Comparison of ENCODE assay signal across 30 cellular contexts in the genomic region with DNA sequence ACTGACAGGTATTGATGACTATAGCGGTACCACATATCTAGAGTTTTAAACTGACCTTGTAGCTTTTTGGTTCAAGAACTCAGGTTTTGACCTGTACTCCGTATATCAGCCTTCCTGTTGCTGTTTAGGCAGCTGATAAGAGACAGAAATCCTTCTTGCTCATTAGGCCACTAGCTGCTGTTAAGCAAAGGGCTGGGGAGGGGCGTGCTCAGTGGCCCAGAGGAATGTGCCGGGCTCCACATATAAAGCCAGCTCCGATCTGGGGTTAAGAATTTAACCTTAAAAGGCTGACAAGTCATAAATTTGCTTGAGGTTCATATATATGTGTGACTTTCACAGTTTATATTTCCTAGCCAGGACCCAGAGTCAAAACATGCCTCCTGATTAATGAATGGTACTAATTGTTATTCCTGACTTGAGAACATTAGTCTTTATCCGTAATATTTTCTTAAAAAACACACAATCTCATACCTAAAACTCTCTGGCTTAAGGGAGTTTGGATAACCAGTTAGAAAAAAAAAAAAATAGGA. TPM values are rescaled to one million over a fixed set of nuclear protein-coding genes. Genes with fewer than 3 reads are reported as not detected.
DNase-seq lines count a peak whose midpoint lies in the region; ATAC-seq and TF ChIP-seq lines count a peak whose summit lies in the region.
"Had no signal": no experiment of that assay in that cellular context is flagged by ENCODE, and none has a peak within 500 bp of the region (broad histone marks: within the 10 kb centered on the region; RNA-seq: fewer than 3 reads in every experiment).

No MANE protein-coding gene starts in this region.

- H3K4me3 ChIP-seq in HEK293 (ENCODE audit: low read depth, low read length) (no peak overlapping the region), testis (no peak overlapping the region)
- H3K4me3 ChIP-seq: coronary artery, GM12878, pancreas, right atrium auricular region, SK-N-MC, thyroid gland had no signal

- ATAC-seq in GM21360 (IDR thresholded peaks at IDR 0.05; ENCODE audit: unreplicated experiment), result no peak
- ATAC-seq: GM12878; pancreas; stimulated activated naive CD8-positive, alpha-beta T cell treated with anti-CD3 and anti-CD28 coated beads, Interleukin-15, amount 100 ng/mL, for 72 hours had no signal

- WGBS in testis, 2 donors, result 71 to 90% methylated on average over 4 to 6 of the region's 6 CpGs

- no peak for TF ChIP-seq POLR2A in testis (IDR thresholded peaks at IDR 0.05)

- DNase-seq in astrocyte of the hippocampus (ENCODE audit: low read depth, low spot score) (peak; percentile 2), kidney glomerular epithelial cell (lab: John Stamatoyannopoulos, UW) (peak; percentile 13), renal cortical epithelial cell (ENCODE audit: low read depth) (peak; percentile 19), testis (no peak), NCI-H128 (lab: John Stamatoyannopoulos, UW; ENCODE audit: unreplicated experiment) (no peak)
- DNase-seq: activated B cell treated with CpG ODN at 0.5 μM for 24 hours; activated CD4-positive, alpha-beta T cell treated with anti-CD3 and anti-CD28 coated beads, Interleukin-2, amount 10 ng/mL, durations not matched to agents 7 days and 5 days; activated effector memory CD4-positive, alpha-beta T cell treated with Interleukin-2 at 50 U/mL for 16 hours; activated T-cell treated with anti-CD3 and anti-CD28 coated beads, Interleukin-2, amount 50 U/mL, for 1 hour; DMS153; HCEC 1CT; KG1; NCI-H1092 treated with DMSO at 0.1 percent for 48 hours; NCI-H187 treated with DMSO at 0.1 percent for 48 hours; NCI-H2171; NCI-H82; pancreas; stimulated activated CD4-positive, alpha-beta T cell treated with anti-CD3 and anti-CD28 coated beads, Interleukin-12 subunit alpha, Interleukin-12 subunit beta, amount 100 ng/mL, for 4 hours; stimulated activated CD4-positive, alpha-beta T cell treated with anti-CD3 and anti-CD28 coated beads, Interleukin-2, amount 100 ng/mL, for 48 hours; stimulated activated naive CD8-positive, alpha-beta T cell treated with anti-CD3 and anti-CD28 coated beads, Interleukin-15, amount 100 ng/mL, for 72 hours; thyroid gland had no signal

- H3K9me3 ChIP-seq in HEK293 (ENCODE audit: control insufficient read depth, insufficient read depth, low read depth, low read length), result no peaks in the 10 kb centered on the region
- H3K9me3 ChIP-seq in testis, result no peaks in the 10 kb centered on the region
- H3K9me3 ChIP-seq: pancreas, right atrium auricular region, thyroid gland had no signal

- H3K4me1 ChIP-seq in HEK293 (ENCODE audit: control insufficient read depth, insufficient read depth, low read length) (no peaks in the 10 kb centered on the region; the same call in none of the 2 replicates), testis (no peaks in the 10 kb centered on the region)
- H3K4me1 ChIP-seq: pancreas, right atrium auricular region, thyroid gland had no signal

- no peaks in the 10 kb centered on the region for H3K27me3 ChIP-seq in testis
- H3K27me3 ChIP-seq: thyroid gland had no signal

- intact Hi-C loops in testis (cut with DNase I; ENCODE audit: low total_unique reads), result no loop called here

- POLR2A ChIA-PET in HEK293 (lab: Yijun Ruan, JAX), result interaction anchor here (0.6 to 1.6 kb wide), 2 partner anchors 16 to 77 kb away, joined by 3 to 5 read pairs; a partner anchor contains a TSS

- H3K36me3 ChIP-seq in HEK293 (ENCODE audit: control insufficient read depth in 2 of 2, insufficient read depth in 1 of 2, low read length in 2 of 2) (no peaks in the 10 kb centered on the region), testis (ENCODE audit: low read depth, missing control alignments) (no peaks in the 10 kb centered on the region)
- H3K36me3 ChIP-seq: pancreas, right atrium auricular region, thyroid gland had no signal

- CTCF ChIA-PET in HEK293 (lab: Yijun Ruan, JAX), result interaction anchor here (0.6 kb wide), 1 partner anchor 1509 kb away, joined by 7 read pairs; no protein-coding TSS in a partner anchor

- H3K27ac ChIP-seq in HEK293 (ENCODE audit: extremely low read depth, low read depth, low read length) (no peak overlapping the region), testis (no peak overlapping the region)
- H3K27ac ChIP-seq: coronary artery, pancreas, right atrium auricular region, SK-N-MC, thyroid gland had no signal

- TF ChIP-seq CTCF in HEK293 (tag by site-specific recombination; IDR thresholded peaks at IDR 0.05) (no peak), testis (IDR thresholded peaks at IDR 0.05) (no peak)

TF ChIP-seq in HEK293, 187 proteins besides CTCF, POLR2A, EP300 and RAD21:
- peak; percentile 52; the same call in 1 of the 2 replicates for TF ChIP-seq TCF7L2 (IDR thresholded peaks at IDR 0.05; ENCODE audit: borderline replicate concordance, low read depth, low read length)
- TF ChIP-seq ZNF501 (tag by site-specific recombination; IDR thresholded peaks at IDR 0.05), result no peak
- peak; percentile 76; the same call in 1 of the 2 replicates for TF ChIP-seq TRIM28 (IDR thresholded peaks at IDR 0.05; ENCODE audit: borderline replicate concordance, low read length)

RNA-seq across cellular contexts. Expression of a gene that starts 15.3 kb away (rescaled TPM):
- total RNA-seq in renal cortical epithelial cell (1.8 TPM in 1 of 2 replicates, not detected in the other), testis (1 to 10 TPM; 4.9 to 5.4 TPM)
- polyA plus RNA-seq in testis (ENCODE audit: insufficient read depth, low read depth, low replicate concordance), result 12.9 TPM
- total RNA-seq: activated B cell treated with CpG ODN at 0.5 μM for 24 hours, lung microvascular endothelial cell, NCI-H460 had no signal
- polyA plus RNA-seq: BJ had no signal

Comparison
In these comparisons a context has a peak if more than half of its experiments do, and no peak if none do; other contexts are left out.
1. DNase-seq: peak in astrocyte of the hippocampus (single experiment), kidney glomerular epithelial cell (single experiment) and renal cortical epithelial cell (single experiment); none in testis (single experiment) and NCI-H128 (single experiment).